Comparison of ENCODE assay signal across 8 cellular contexts in genomic region chr10:45972813-45973169, GRCh38. TPM values are rescaled to one million over a fixed set of nuclear protein-coding genes. Genes with fewer than 3 reads are reported as not detected.
A peak's percentile ranks its signal among the peaks of the same experiment; 100 is the strongest.
DNase-seq lines count a peak whose midpoint lies in the region; ATAC-seq and TF ChIP-seq lines count a peak whose summit lies in the region.
"Not testable (repeated sequence)": the region's sequence is repeated elsewhere in the genome, so short reads cannot be mapped to it uniquely, and the experiment has no call there.

No MANE protein-coding gene starts in this region.

- H3K4me3 ChIP-seq in body of pancreas: peak overlapping the region; percentile 70 to 88
- peak overlapping the region; percentile 69 to 96 (median 91) for H3K4me3 ChIP-seq in heart right ventricle
- peak overlapping the region; percentile 86 for H3K4me3 ChIP-seq in naive thymus-derived CD4-positive, alpha-beta T cell (ENCODE audit: low read length)
- H3K4me3 ChIP-seq in subcutaneous abdominal adipose tissue (ENCODE audit: low read depth in 1 of 5, low read length in 5 of 5): peak overlapping the region; percentile 74 to 88 (median 80)

- H3K4me3 Mint-ChIP-seq in naive thymus-derived CD4-positive, alpha-beta T cell: peak overlapping the region; percentile 97 to 100 (median 99)

- H3K27ac ChIP-seq in body of pancreas: peak overlapping the region in 3 of 4 donors; percentile 37 to 80 (median 68)
- peak overlapping the region in 9 of 10 donors; percentile 47 to 88 (median 82) for H3K27ac ChIP-seq in heart right ventricle
- H3K27ac ChIP-seq in naive thymus-derived CD4-positive, alpha-beta T cell (ENCODE audit: low read depth, low read length): peak overlapping the region; percentile 75
- peak overlapping the region; percentile 77 for H3K27ac ChIP-seq in subcutaneous abdominal adipose tissue (ENCODE audit: low read depth, low read length)

- not testable (repeated sequence) for TF ChIP-seq CTCF in body of pancreas (IDR thresholded peaks at IDR 0.05); heart right ventricle (IDR thresholded peaks at IDR 0.05)

- H3K27me3 ChIP-seq in body of pancreas; heart right ventricle; naive thymus-derived CD4-positive, alpha-beta T cell (ENCODE audit: control insufficient read depth in 2 of 2, insufficient read depth in 2 of 2, low read length in 2 of 2); subcutaneous abdominal adipose tissue (ENCODE audit: control insufficient read depth in 5 of 5, insufficient read depth in 4 of 5, low read length in 5 of 5): not testable (repeated sequence)

- intact Hi-C loops in body of pancreas (cut with DNase I): not testable (repeated sequence)
- intact Hi-C loops in heart right ventricle (cut with DNase I): loop anchor here in 2 of 10 donors (10.0 kb wide), 1 partner anchor 52 kb away; no protein-coding TSS in a partner anchor
- intact Hi-C loops in naive thymus-derived CD4-positive, alpha-beta T cell (cut with micrococcal nuclease): loop anchor here (1.0 to 10.0 kb wide), 4 partner anchors 58 to 378 kb away; partner anchors contain the start of genes NCOA4 (in 2 of the 2) and ZFAND4 (in 1 of the 2)

- H3K36me3 Mint-ChIP-seq in naive thymus-derived CD4-positive, alpha-beta T cell: not testable (repeated sequence)

- peak overlapping the region; percentile 73 to 92 (median 89) for H3K9ac ChIP-seq in subcutaneous abdominal adipose tissue (ENCODE audit: low read length in 5 of 5)

- H3K27ac Mint-ChIP-seq in naive thymus-derived CD4-positive, alpha-beta T cell: peak overlapping the region; percentile 90 to 98 (median 93)

- peak; percentile 18 for ATAC-seq in GM21825 (IDR thresholded peaks at IDR 0.05; ENCODE audit: unreplicated experiment)
- peak; percentile 46 for ATAC-seq in SK-N-SH treated with all-trans-retinoic acid at 6 μM for 48 hours
- ATAC-seq in body of pancreas: peak; percentile 10
- ATAC-seq in heart right ventricle: peak in 2 of 8 donors; percentile 2 to 27
- not testable (repeated sequence) for ATAC-seq in naive thymus-derived CD4-positive, alpha-beta T cell

- peaks cover 27 to 65% (median 47%) of the 10 kb centered on the region in 7 donors for H3K4me1 Mint-ChIP-seq in naive thymus-derived CD4-positive, alpha-beta T cell

- not testable (repeated sequence) for H3K27me3 Mint-ChIP-seq in naive thymus-derived CD4-positive, alpha-beta T cell

- DNase-seq in DMS 273 (lab: John Stamatoyannopoulos, UW; ENCODE audit: unreplicated experiment) (peak; percentile 13), HK-2 (ENCODE audit: unreplicated experiment) (peak; percentile 4)
- not testable (repeated sequence) for DNase-seq in body of pancreas, heart right ventricle
- peak in 1 of 9 donors; percentile 1 for DNase-seq in naive thymus-derived CD4-positive, alpha-beta T cell

- POLR2A ChIA-PET in naive thymus-derived CD4-positive, alpha-beta T cell (lab: Charles Lee): not testable (repeated sequence)

- not testable (repeated sequence) for TF ChIP-seq POLR2A in body of pancreas (IDR thresholded peaks at IDR 0.05)

- not testable (repeated sequence) for H3K9me3 ChIP-seq in body of pancreas; heart right ventricle; naive thymus-derived CD4-positive, alpha-beta T cell (ENCODE audit: control insufficient read depth in 2 of 3, low read length in 3 of 3); subcutaneous abdominal adipose tissue (ENCODE audit: control insufficient read depth in 5 of 5, low read length in 5 of 5)

- CTCF ChIA-PET in naive thymus-derived CD4-positive, alpha-beta T cell (lab: Charles Lee): not testable (repeated sequence)

- WGBS in body of pancreas, 2 donors: 0% methylated on average over 10 of the region's 10 CpGs
- 0 to 2% methylated on average over 10 of the region's 10 CpGs for WGBS in heart right ventricle, 2 donors

- H3K4me1 ChIP-seq in body of pancreas: peaks cover 26% of the 10 kb centered on the region
- H3K4me1 ChIP-seq in heart right ventricle: peaks cover 7 to 31% (median 19%) of the 10 kb centered on the region in 9 donors
- H3K4me1 ChIP-seq in naive thymus-derived CD4-positive, alpha-beta T cell (ENCODE audit: control insufficient read depth in 2 of 2, insufficient read depth in 2 of 2, low read length in 2 of 2): peaks cover 0 to 13% of the 10 kb centered on the region in 2 donors
- peaks cover 2 to 27% (median 18%) of the 10 kb centered on the region in 5 donors for H3K4me1 ChIP-seq in subcutaneous abdominal adipose tissue (ENCODE audit: control insufficient read depth in 5 of 5, insufficient read depth in 5 of 5, low read length in 5 of 5)

- not testable (repeated sequence) for H3K36me3 ChIP-seq in body of pancreas (replicated peaks in 1 of 2; ENCODE audit: insufficient read depth in 1 of 2, low read depth in 2 of 2); naive thymus-derived CD4-positive, alpha-beta T cell (ENCODE audit: control insufficient read depth in 2 of 3, insufficient read depth in 3 of 3, low read length in 3 of 3); subcutaneous abdominal adipose tissue (ENCODE audit: control insufficient read depth in 5 of 5, insufficient read depth in 5 of 5, low read length in 5 of 5)
- H3K36me3 ChIP-seq in heart right ventricle: peaks cover 0 to 23% (median 0%) of the 10 kb centered on the region in 9 donors

- H3K9me3 Mint-ChIP-seq in naive thymus-derived CD4-positive, alpha-beta T cell: not testable (repeated sequence)

RNA-seq across cellular contexts. Expression of gene TIMM23, which starts 0.5 kb away (rescaled TPM):
- total RNA-seq in body of pancreas (10 to 100 TPM; 18.7 to 34.9 TPM), heart right ventricle (100 to 1,000 TPM in 1 of 10 donors, 10 to 100 TPM in 9; 73.5 to 109 (median 83.1) TPM)
- polyA plus RNA-seq in heart right ventricle: 100 to 1,000 TPM in 1 of 2 donors, 10 to 100 TPM in 1; 95.7 to 113 TPM
- 10 to 100 TPM; 21.0 to 58.1 (median 25.7) TPM for total RNA-seq in naive thymus-derived CD4-positive, alpha-beta T cell
- polyA plus RNA-seq in naive thymus-derived CD4-positive, alpha-beta T cell: 10 to 100 TPM; 57.6 to 61.7 TPM

RNA-seq across cellular contexts. Expression of gene NCOA4, which starts 57.6 kb away (rescaled TPM):
- total RNA-seq in body of pancreas: 10 to 100 TPM; 60.2 to 80.1 TPM
- total RNA-seq in heart right ventricle: 100 to 1,000 TPM; 224 to 287 (median 259) TPM
- 10 to 100 TPM; 36.7 to 60.2 TPM for polyA plus RNA-seq in heart right ventricle
- total RNA-seq in naive thymus-derived CD4-positive, alpha-beta T cell: 100 to 1,000 TPM in 2 of 5 experiments, 10 to 100 TPM in 3; 54.6 to 126 (median 78.4) TPM
- 100 to 1,000 TPM; 167 to 181 TPM for polyA plus RNA-seq in naive thymus-derived CD4-positive, alpha-beta T cell
